Comparison of ENCODE assay signal across 2 cellular contexts in the genomic region with DNA sequence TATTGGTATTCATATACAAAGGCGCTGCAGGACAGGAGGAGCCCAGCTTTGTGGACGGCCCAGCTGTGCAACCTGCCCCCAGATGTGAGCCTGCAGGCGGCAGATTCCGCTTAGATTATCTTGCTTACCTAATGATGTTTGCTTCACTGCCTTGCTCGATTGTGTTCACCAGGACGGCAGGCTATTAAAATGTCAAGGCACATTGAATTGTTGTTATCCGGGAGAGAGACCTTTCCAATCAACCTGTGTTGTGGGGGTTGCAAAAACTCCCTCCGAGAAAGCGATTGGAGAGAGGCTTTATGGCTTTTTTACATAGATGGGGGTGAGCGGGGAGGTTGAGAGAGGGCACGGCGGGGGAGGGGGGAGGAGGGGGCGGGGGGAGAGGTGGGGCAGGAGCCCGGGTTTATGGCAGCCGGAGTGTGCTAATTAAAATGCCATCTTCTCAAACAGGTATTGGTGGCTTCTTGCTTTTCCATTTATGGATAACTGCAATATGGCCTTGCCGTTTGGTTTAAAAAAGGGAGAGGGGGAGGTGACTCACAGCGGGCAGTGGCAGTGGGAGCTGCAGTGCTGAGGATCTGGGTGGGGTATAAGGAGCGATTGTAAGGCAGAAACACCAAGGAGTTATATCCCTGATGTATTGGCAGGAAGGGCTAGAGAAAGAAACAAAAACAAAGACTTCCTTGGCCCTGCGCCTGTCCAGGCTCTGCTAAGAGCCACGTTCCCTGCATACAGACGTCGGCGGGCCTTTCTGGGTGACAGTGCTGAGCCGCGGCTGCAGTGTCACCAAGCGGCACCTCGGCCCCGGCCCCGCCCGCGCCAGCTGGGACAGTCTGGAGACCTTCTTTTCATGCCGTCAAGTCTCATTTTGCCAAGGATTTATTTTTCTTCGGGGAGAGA.
TF ChIP-seq lines count a peak whose summit lies in the region.

No MANE protein-coding gene starts in this region.

TF ChIP-seq in HEK293, 187 proteins besides CTCF, POLR2A, EP300 and RAD21 (continues in another document):
- peak; percentile 70 for TF ChIP-seq PRDM10 (tag by site-specific recombination; IDR thresholded peaks at IDR 0.05)
- TF ChIP-seq ZNF510 (tag by site-specific recombination; IDR thresholded peaks at IDR 0.05; ENCODE audit: insufficient replicate concordance): no peak
- no peak for TF ChIP-seq ZFP3 (tag by site-specific recombination; IDR thresholded peaks at IDR 0.05; ENCODE audit: low read depth)
- TF ChIP-seq OSR2 (tag by site-specific recombination; IDR thresholded peaks at IDR 0.05): peak; percentile 79
- TF ChIP-seq ZNF292 (tag by site-specific recombination; IDR thresholded peaks at IDR 0.05; ENCODE audit: borderline replicate concordance, low read depth): no peak
- no peak for TF ChIP-seq REPIN1 (tag by site-specific recombination; IDR thresholded peaks at IDR 0.05; ENCODE audit: low read depth)
- no peak for TF ChIP-seq ZNF514 (tag by site-specific recombination; IDR thresholded peaks at IDR 0.05)
- no peak for TF ChIP-seq ZNF555 (tag by site-specific recombination; conservative IDR thresholded peaks at IDR 0.05)
- TF ChIP-seq ZNF624 (tag by site-specific recombination; IDR thresholded peaks at IDR 0.05): no peak
- TF ChIP-seq ZNF768 (tag by site-specific recombination; IDR thresholded peaks at IDR 0.05): no peak
- 0 out of 2 replicates have a peak, but pooled peaks have one; percentile 3 for TF ChIP-seq ZBTB44 (tag by site-specific recombination; IDR thresholded peaks at IDR 0.05)
- TF ChIP-seq ZNF449 (tag by site-specific recombination; IDR thresholded peaks at IDR 0.05): no peak
- TF ChIP-seq ZSCAN16 (tag by site-specific recombination; IDR thresholded peaks at IDR 0.05): no peak
- no peak for TF ChIP-seq ZNF174 (tag by site-specific recombination; IDR thresholded peaks at IDR 0.05)
- TF ChIP-seq SCRT1 (tag by site-specific recombination; IDR thresholded peaks at IDR 0.05; ENCODE audit: borderline replicate concordance): no peak
- TF ChIP-seq TRIM28 (IDR thresholded peaks at IDR 0.05; ENCODE audit: borderline replicate concordance, low read length): no peak
- TF ChIP-seq ZNF837 (tag by site-specific recombination; IDR thresholded peaks at IDR 0.05): no peak
- TF ChIP-seq GFI1B (tag by site-specific recombination; IDR thresholded peaks at IDR 0.05): no peak
- TF ChIP-seq YY1 (tag by site-specific recombination; IDR thresholded peaks at IDR 0.05): no peak
- TF ChIP-seq GLIS1 (tag by site-specific recombination; IDR thresholded peaks at IDR 0.05): peak; percentile 26; the same call in 1 of the 2 replicates
- TF ChIP-seq BCL11B (tag by site-specific recombination; IDR thresholded peaks at IDR 0.05; ENCODE audit: low read depth): no peak

TF ChIP-seq in K562, 482 proteins besides CTCF, POLR2A, EP300 and RAD21 (continued from another document):
- TF ChIP-seq ETS1 (conservative IDR thresholded peaks at IDR 0.05; ENCODE audit: control insufficient read depth, low read depth, low read length) (no peak), ZNF644 (tag; IDR thresholded peaks at IDR 0.05; ENCODE audit: low read depth) (no peak), TAF7 (tag; IDR thresholded peaks at IDR 0.05) (no peak), THRA (IDR thresholded peaks at IDR 0.05) (no peak), SMAD2 (IDR thresholded peaks at IDR 0.05; ENCODE audit: low read depth, low read length) (no peak), ETV6 (IDR thresholded peaks at IDR 0.05; ENCODE audit: borderline replicate concordance in 1 of 2, low read depth in 2 of 2, low read length in 1 of 2) (no peak), ETV6 (CRISPR knock-in tag; IDR thresholded peaks at IDR 0.05; ENCODE audit: borderline replicate concordance) (no peak), L3MBTL2 (IDR thresholded peaks at IDR 0.05) (no peak), ZNF444 (CRISPR knock-in tag; IDR thresholded peaks at IDR 0.05) (no peak)
